Comparison of ENCODE assay signal across 15 cellular contexts in genomic region chr17:29757788-29758187, GRCh38.
DNase-seq lines count a peak whose midpoint lies in the region; ATAC-seq, FAIRE-seq and TF ChIP-seq lines count a peak whose summit lies in the region.
"Had no signal": no experiment of that assay in that cellular context is flagged by ENCODE, and none has a peak within 500 bp of the region (broad histone marks: within the 10 kb centered on the region; RNA-seq: fewer than 3 reads in every experiment).

No MANE protein-coding gene starts in this region.

- H3K9me3 Mint-ChIP-seq in activated CD4-positive, alpha-beta T cell treated with anti-CD3 and anti-CD28 coated beads, Interleukin-2, amount 10 ng/mL, durations not matched to agents 24 days and 14 days = no peaks in the 10 kb centered on the region
- H3K9me3 Mint-ChIP-seq in activated T-helper 2 cell treated with anti-CD3 and anti-CD28 coated beads, Interferon-gamma antibody, Interleukin-2, Interleukin-4, amounts not matched to agents 10 μg/mL and 5 μg/mL and 100 μg/mL, durations not matched to agents 14 hours and 24 hours and 36 hours = no peaks in the 10 kb centered on the region

- TF ChIP-seq EP300 in tibial nerve (IDR thresholded peaks at IDR 0.05) = no peak

- H3K27me3 Mint-ChIP-seq in activated CD4-positive, alpha-beta T cell treated with anti-CD3 and anti-CD28 coated beads, Interleukin-2, amount 10 ng/mL, durations not matched to agents 24 days and 14 days = no peaks in the 10 kb centered on the region
- no peaks in the 10 kb centered on the region for H3K27me3 Mint-ChIP-seq in activated T-helper 2 cell treated with anti-CD3 and anti-CD28 coated beads, Interferon-gamma antibody, Interleukin-2, Interleukin-4, amounts not matched to agents 10 μg/mL and 5 μg/mL and 100 μg/mL, durations not matched to agents 14 hours and 24 hours and 36 hours (ENCODE audit: low read depth)

- H3K4me3 ChIP-seq in psoas muscle (peak overlapping the region; percentile 95), tibial nerve (peak overlapping the region in 2 of 4 donors; percentile 65 to 89)
- H3K4me3 ChIP-seq: ascending aorta, hepatocyte had no signal

- FAIRE-seq in GM18507 (lab: Jason Lieb, UNC) (peak; percentile 79), H54 (lab: Jason Lieb, UNC) (no peak)

- peaks cover 0 to 41% of the 10 kb centered on the region in 2 donors for H3K36me3 ChIP-seq in psoas muscle (ENCODE audit: insufficient read depth in 1 of 2, low read depth in 1 of 2)
- H3K36me3 ChIP-seq in tibial nerve = peaks cover 0 to 24% (median 0%) of the 10 kb centered on the region in 3 donors

- peak overlapping the region; percentile 64 for H3K4me3 Mint-ChIP-seq in activated CD4-positive, alpha-beta T cell treated with anti-CD3 and anti-CD28 coated beads, Interleukin-2, amount 10 ng/mL, durations not matched to agents 24 days and 14 days
- peak overlapping the region; percentile 72 for H3K4me3 Mint-ChIP-seq in activated T-helper 2 cell treated with anti-CD3 and anti-CD28 coated beads, Interferon-gamma antibody, Interleukin-2, Interleukin-4, amounts not matched to agents 10 μg/mL and 5 μg/mL and 100 μg/mL, durations not matched to agents 14 hours and 24 hours and 36 hours (ENCODE audit: low read depth)

- WGBS in psoas muscle, 3 donors = 75 to 87% (median 80%) methylated on average over 4 of the region's 4 CpGs
- WGBS in tibial nerve, 2 donors = 83 to 86% methylated on average over 4 of the region's 4 CpGs

- ATAC-seq in psoas muscle = no peak
- ATAC-seq: left colon had no signal

- H3K36me3 Mint-ChIP-seq in activated CD4-positive, alpha-beta T cell treated with anti-CD3 and anti-CD28 coated beads, Interleukin-2, amount 10 ng/mL, durations not matched to agents 24 days and 14 days (ENCODE audit: low read depth) = peaks cover 20% of the 10 kb centered on the region
- peaks cover 20% of the 10 kb centered on the region for H3K36me3 Mint-ChIP-seq in activated T-helper 2 cell treated with anti-CD3 and anti-CD28 coated beads, Interferon-gamma antibody, Interleukin-2, Interleukin-4, amounts not matched to agents 10 μg/mL and 5 μg/mL and 100 μg/mL, durations not matched to agents 14 hours and 24 hours and 36 hours (ENCODE audit: low read depth)

- H3K9me3 ChIP-seq in psoas muscle (no peaks in the 10 kb centered on the region), tibial nerve (no peaks in the 10 kb centered on the region)
- H3K9me3 ChIP-seq: ascending aorta had no signal

- TF ChIP-seq CTCF in psoas muscle (IDR thresholded peaks at IDR 0.05) = no peak
- TF ChIP-seq CTCF in tibial nerve (IDR thresholded peaks at IDR 0.05) = no peak

- H3K4me1 ChIP-seq in psoas muscle (peaks cover 22% of the 10 kb centered on the region), tibial nerve (peaks cover 0 to 25% (median 9%) of the 10 kb centered on the region in 4 donors)
- H3K4me1 ChIP-seq: ascending aorta had no signal

- peak; percentile 68 for DNase-seq in activated CD4-positive, alpha-beta T cell treated with anti-CD3 and anti-CD28 coated beads, Interleukin-2, amount 10 ng/mL, durations not matched to agents 24 days and 14 days
- no peak for DNase-seq in activated CD4-positive, alpha-beta T cell treated with anti-CD3 and anti-CD28 coated beads for 1 hour
- no peak for DNase-seq in GM18507 (ENCODE audit: extremely low spot score, insufficient read length, low read depth)
- DNase-seq in activated T-helper 2 cell treated with anti-CD3 and anti-CD28 coated beads, Interferon-gamma antibody, Interleukin-2, Interleukin-4, amounts not matched to agents 10 μg/mL and 5 μg/mL and 100 μg/mL, durations not matched to agents 14 hours and 24 hours and 36 hours (ENCODE audit: low spot score) = no peak
- no peak for DNase-seq in psoas muscle
- DNase-seq in tibial nerve (ENCODE audit: low spot score in 2 of 2) = no peak
- no peak for DNase-seq in OCI-M1 (lab: John Stamatoyannopoulos, UW)
- DNase-seq in H54 (ENCODE audit: insufficient read length, low spot score) = no peak
- DNase-seq: dermis blood vessel endothelial cell; left colon; NCI-H187; NCI-H82; stimulated activated CD4-positive, alpha-beta T cell treated with anti-CD3 and anti-CD28 coated beads, Interleukin-2, amount 100 ng/mL, for 48 hours had no signal

- intact Hi-C loops in activated CD4-positive, alpha-beta T cell treated with anti-CD3 and anti-CD28 coated beads, Interleukin-2, amount 10 ng/mL, durations not matched to agents 24 days and 14 days (cut with micrococcal nuclease) = loop anchor here (5.0 kb wide), 1 partner anchor 35 kb away; no protein-coding TSS in a partner anchor
- intact Hi-C loops in activated T-helper 2 cell treated with anti-CD3 and anti-CD28 coated beads, Interferon-gamma antibody, Interleukin-2, Interleukin-4, amounts not matched to agents 10 μg/mL and 5 μg/mL and 100 μg/mL, durations not matched to agents 14 hours and 24 hours and 36 hours (cut with micrococcal nuclease) = no loop called here
- intact Hi-C loops in psoas muscle (cut with DNase I) = no loop called here

- H3K27ac Mint-ChIP-seq in activated CD4-positive, alpha-beta T cell treated with anti-CD3 and anti-CD28 coated beads, Interleukin-2, amount 10 ng/mL, durations not matched to agents 24 days and 14 days = peak overlapping the region; percentile 62
- peak overlapping the region; percentile 69 for H3K27ac Mint-ChIP-seq in activated T-helper 2 cell treated with anti-CD3 and anti-CD28 coated beads, Interferon-gamma antibody, Interleukin-2, Interleukin-4, amounts not matched to agents 10 μg/mL and 5 μg/mL and 100 μg/mL, durations not matched to agents 14 hours and 24 hours and 36 hours

- TF ChIP-seq POLR2A in tibial nerve (IDR thresholded peaks at IDR 0.05) = no peak
- no peak for TF ChIP-seq POLR2A in H54 (IDR thresholded peaks at IDR 0.05; ENCODE audit: low read depth, low read length)

- H3K27me3 ChIP-seq in psoas muscle (ENCODE audit: insufficient read depth in 3 of 3, low read length in 2 of 3) = no peaks in the 10 kb centered on the region
- no peaks in the 10 kb centered on the region for H3K27me3 ChIP-seq in tibial nerve
- H3K27me3 ChIP-seq: ascending aorta, hepatocyte had no signal

- peaks cover 37% of the 10 kb centered on the region for H3K4me1 Mint-ChIP-seq in activated CD4-positive, alpha-beta T cell treated with anti-CD3 and anti-CD28 coated beads, Interleukin-2, amount 10 ng/mL, durations not matched to agents 24 days and 14 days
- H3K4me1 Mint-ChIP-seq in activated T-helper 2 cell treated with anti-CD3 and anti-CD28 coated beads, Interferon-gamma antibody, Interleukin-2, Interleukin-4, amounts not matched to agents 10 μg/mL and 5 μg/mL and 100 μg/mL, durations not matched to agents 14 hours and 24 hours and 36 hours (ENCODE audit: low read depth) = peaks cover 30% of the 10 kb centered on the region

- H3K27ac ChIP-seq in psoas muscle = peak overlapping the region; percentile 44
- H3K27ac ChIP-seq in tibial nerve = peak overlapping the region in 2 of 4 donors; percentile 45 to 93
- H3K27ac ChIP-seq: ascending aorta, hepatocyte had no signal
